Comparison of ENCODE assay signal across 8 cellular contexts in genomic region chr2:64142817-64143153, GRCh38. TPM values are rescaled to one million over a fixed set of nuclear protein-coding genes. Genes with fewer than 3 reads are reported as not detected.
DNase-seq lines count a peak whose midpoint lies in the region; TF ChIP-seq lines count a peak whose summit lies in the region.

No MANE protein-coding gene starts in this region.

- peak overlapping the region; percentile 94 to 95 for H3K9ac ChIP-seq in liver (ENCODE audit: low read depth in 1 of 2, low read length in 2 of 2)

- no peaks in the 10 kb centered on the region for H3K9me3 ChIP-seq in liver (ENCODE audit: control insufficient read depth in 4 of 4, low read length in 3 of 4)
- H3K9me3 ChIP-seq in tibial artery: no peaks in the 10 kb centered on the region

- intact Hi-C loops in tibial artery (cut with DNase I; ENCODE audit: low total_unique reads): loop anchor here (5.0 to 10.0 kb wide), 3 partner anchors 62 to 172 kb away; partner anchors contain the start of gene VPS54

- DNase-seq in activated T-cell treated with anti-CD3 and anti-CD28 coated beads, Interleukin-2, amount 50 U/mL, for 24 hours: no peak
- no peak for DNase-seq in activated T-cell treated with anti-CD3 and anti-CD28 coated beads for 4 hours
- DNase-seq in tibial artery: no peak
- no peak for DNase-seq in cerebellum (ENCODE audit: low spot score)
- DNase-seq in NCI-H1417 treated with DMSO at 0.1 percent for 48 hours (lab: John Stamatoyannopoulos, UW): no peak
- no peak for DNase-seq in erythroblast (lab: John Stamatoyannopoulos, UW)

- H3K4me1 Mint-ChIP-seq in activated T-cell treated with anti-CD3 and anti-CD28 coated beads, Interleukin-2, amount 50 U/mL, for 24 hours (ENCODE audit: low read depth): peaks cover 40% of the 10 kb centered on the region
- peaks cover 50% of the 10 kb centered on the region for H3K4me1 Mint-ChIP-seq in activated naive CD8-positive, alpha-beta T cell (ENCODE audit: low read depth)

- no peaks in the 10 kb centered on the region for H3K27me3 Mint-ChIP-seq in activated T-cell treated with anti-CD3 and anti-CD28 coated beads, Interleukin-2, amount 50 U/mL, for 24 hours
- H3K27me3 Mint-ChIP-seq in activated naive CD8-positive, alpha-beta T cell: no peaks in the 10 kb centered on the region

- H3K27ac Mint-ChIP-seq in activated T-cell treated with anti-CD3 and anti-CD28 coated beads, Interleukin-2, amount 50 U/mL, for 24 hours: peak overlapping the region; percentile 98
- H3K27ac Mint-ChIP-seq in activated naive CD8-positive, alpha-beta T cell: peak overlapping the region; percentile 95

- H3K27me3 ChIP-seq in liver (ENCODE audit: control insufficient read depth in 4 of 4, insufficient read depth in 4 of 4, low read length in 3 of 4) (no peaks in the 10 kb centered on the region), tibial artery (no peaks in the 10 kb centered on the region)

- TF ChIP-seq POLR2A in erythroblast (IDR thresholded peaks at IDR 0.05; ENCODE audit: low read length): no peak

- H3K36me3 ChIP-seq in liver (ENCODE audit: control insufficient read depth in 4 of 4, insufficient read depth in 3 of 4, low read depth in 1 of 4, low read length in 3 of 4) (no peaks in the 10 kb centered on the region), tibial artery (no peaks in the 10 kb centered on the region)

- H3K4me3 Mint-ChIP-seq in activated T-cell treated with anti-CD3 and anti-CD28 coated beads, Interleukin-2, amount 50 U/mL, for 24 hours: peak overlapping the region; percentile 98
- H3K4me3 Mint-ChIP-seq in activated naive CD8-positive, alpha-beta T cell: peak overlapping the region; percentile 97

- H3K4me1 ChIP-seq in liver (ENCODE audit: control insufficient read depth in 4 of 4, insufficient read depth in 4 of 4, low read length in 3 of 4) (peaks cover 0 to 17% (median 2%) of the 10 kb centered on the region in 4 donors), tibial artery (peaks cover 0 to 42% (median 19%) of the 10 kb centered on the region in 4 donors)

- H3K9me3 Mint-ChIP-seq in activated T-cell treated with anti-CD3 and anti-CD28 coated beads, Interleukin-2, amount 50 U/mL, for 24 hours: no peaks in the 10 kb centered on the region
- no peaks in the 10 kb centered on the region for H3K9me3 Mint-ChIP-seq in activated naive CD8-positive, alpha-beta T cell (ENCODE audit: low read depth)

- peak overlapping the region; percentile 79 to 92 (median 92) for H3K4me3 ChIP-seq in liver (ENCODE audit: low read depth in 1 of 3, low read length in 3 of 3)
- H3K4me3 ChIP-seq in tibial artery: peak overlapping the region; percentile 81 to 83

- WGBS in liver: 12% methylated on average over 3 of the region's 3 CpGs

- TF ChIP-seq CTCF in liver (IDR thresholded peaks at IDR 0.05; ENCODE audit: low read depth, low read length, missing input control) (no peak), tibial artery (IDR thresholded peaks at IDR 0.05) (no peak)

- H3K36me3 Mint-ChIP-seq in activated T-cell treated with anti-CD3 and anti-CD28 coated beads, Interleukin-2, amount 50 U/mL, for 24 hours (ENCODE audit: low read depth): peaks cover 52% of the 10 kb centered on the region
- peaks cover 9% of the 10 kb centered on the region for H3K36me3 Mint-ChIP-seq in activated naive CD8-positive, alpha-beta T cell

- TF ChIP-seq RAD21 in liver (IDR thresholded peaks at IDR 0.05): no peak

- H3K27ac ChIP-seq in liver (ENCODE audit: low read depth in 1 of 2, low read length in 2 of 2): peak overlapping the region; percentile 80 to 99
- peak overlapping the region; percentile 94 to 97 for H3K27ac ChIP-seq in tibial artery

TF ChIP-seq in liver, 16 proteins besides CTCF, POLR2A, EP300 and RAD21:
- TF ChIP-seq FOXA2 (IDR thresholded peaks at IDR 0.05) (no peak), RXRA (IDR thresholded peaks at IDR 0.05) (peak in 1 of 2 donors; percentile 33), JUND (IDR thresholded peaks at IDR 0.05) (no peak)
TF ChIP-seq in liver: peak in this region for 1.

RNA-seq across cellular contexts. Expression of gene PELI1, which starts 1.4 kb away (rescaled TPM):
- total RNA-seq in liver (10 to 100 TPM in 1 of 2 donors, 1 to 10 TPM in 1; 9.1 to 21.3 TPM), cerebellum (35.1 TPM)
- polyA plus RNA-seq in liver: 1 to 10 TPM; 4.5 to 5.7 TPM
